1 cellular context compared by ENCODE assay signal in genomic region chr7:78178319-78178718, GRCh38.
TF ChIP-seq lines count a peak whose summit lies in the region.

No MANE protein-coding gene starts in this region.

TF ChIP-seq in HepG2, 621 proteins besides CTCF, POLR2A, EP300 and RAD21 (continued from another document):
- TF ChIP-seq, protein P1, sequence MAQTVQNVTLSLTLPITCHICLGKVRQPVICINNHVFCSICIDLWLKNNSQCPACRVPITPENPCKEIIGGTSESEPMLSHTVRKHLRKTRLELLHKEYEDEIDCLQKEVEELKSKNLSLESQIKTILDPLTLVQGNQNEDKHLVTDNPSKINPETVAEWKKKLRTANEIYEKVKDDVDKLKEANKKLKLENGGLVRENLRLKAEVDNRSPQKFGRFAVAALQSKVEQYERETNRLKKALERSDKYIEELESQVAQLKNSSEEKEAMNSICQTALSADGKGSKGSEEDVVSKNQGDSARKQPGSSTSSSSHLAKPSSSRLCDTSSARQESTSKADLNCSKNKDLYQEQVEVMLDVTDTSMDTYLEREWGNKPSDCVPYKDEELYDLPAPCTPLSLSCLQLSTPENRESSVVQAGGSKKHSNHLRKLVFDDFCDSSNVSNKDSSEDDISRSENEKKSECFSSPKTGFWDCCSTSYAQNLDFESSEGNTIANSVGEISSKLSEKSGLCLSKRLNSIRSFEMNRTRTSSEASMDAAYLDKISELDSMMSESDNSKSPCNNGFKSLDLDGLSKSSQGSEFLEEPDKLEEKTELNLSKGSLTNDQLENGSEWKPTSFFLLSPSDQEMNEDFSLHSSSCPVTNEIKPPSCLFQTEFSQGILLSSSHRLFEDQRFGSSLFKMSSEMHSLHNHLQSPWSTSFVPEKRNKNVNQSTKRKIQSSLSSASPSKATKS (CRISPR knock-in tag; IDR thresholded peaks at IDR 0.05): no peak
- TF ChIP-seq RCOR2 (CRISPR knock-in tag; IDR thresholded peaks at IDR 0.05) (no peak), HOXA9 (CRISPR knock-in tag; IDR thresholded peaks at IDR 0.05; ENCODE audit: borderline replicate concordance) (no peak), TFE3 (CRISPR knock-in tag; IDR thresholded peaks at IDR 0.05) (no peak), PHF5A (CRISPR knock-in tag; IDR thresholded peaks at IDR 0.05; ENCODE audit: low read depth, unreplicated experiment) (no peak), ATF7-NPFF (CRISPR knock-in tag; IDR thresholded peaks at IDR 0.05; ENCODE audit: low read depth) (no peak)
- TF ChIP-seq, protein P2, sequence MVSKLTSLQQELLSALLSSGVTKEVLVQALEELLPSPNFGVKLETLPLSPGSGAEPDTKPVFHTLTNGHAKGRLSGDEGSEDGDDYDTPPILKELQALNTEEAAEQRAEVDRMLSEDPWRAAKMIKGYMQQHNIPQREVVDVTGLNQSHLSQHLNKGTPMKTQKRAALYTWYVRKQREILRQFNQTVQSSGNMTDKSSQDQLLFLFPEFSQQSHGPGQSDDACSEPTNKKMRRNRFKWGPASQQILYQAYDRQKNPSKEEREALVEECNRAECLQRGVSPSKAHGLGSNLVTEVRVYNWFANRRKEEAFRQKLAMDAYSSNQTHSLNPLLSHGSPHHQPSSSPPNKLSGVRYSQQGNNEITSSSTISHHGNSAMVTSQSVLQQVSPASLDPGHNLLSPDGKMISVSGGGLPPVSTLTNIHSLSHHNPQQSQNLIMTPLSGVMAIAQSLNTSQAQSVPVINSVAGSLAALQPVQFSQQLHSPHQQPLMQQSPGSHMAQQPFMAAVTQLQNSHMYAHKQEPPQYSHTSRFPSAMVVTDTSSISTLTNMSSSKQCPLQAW (CRISPR knock-in tag; IDR thresholded peaks at IDR 0.05): no peak
